In genomic region chr7:18364403-18364795, GRCh38 we compare ENCODE assay signal across 29 cellular contexts.
"Had no signal": no experiment of that assay in that cellular context is flagged by ENCODE, and none has a peak within 500 bp of the region (broad histone marks: within the 10 kb centered on the region; RNA-seq: fewer than 3 reads in every experiment).

No MANE protein-coding gene starts in this region.

- H3K4me3 Mint-ChIP-seq: immature natural killer cell; memory B cell; mesothelial cell of epicardium; naive B cell; natural killer cell treated with Interleukin-12 subunit alpha and Interleukin-12 subunit beta and Interleukin-15 and Interleukin-18, amount 100 ng/mL, for 72 hours; neural crest cell; stimulated activated effector memory CD8-positive, alpha-beta T cell treated with anti-CD3 and anti-CD28 coated beads, Interleukin-12 subunit alpha, Interleukin-12 subunit beta, amount 100 ng/mL, for 72 hours had no signal

- H3K27ac Mint-ChIP-seq: immature natural killer cell; memory B cell; mesothelial cell of epicardium; natural killer cell treated with Interleukin-12 subunit alpha and Interleukin-12 subunit beta and Interleukin-15 and Interleukin-18, amount 100 ng/mL, for 72 hours; progenitor cell of endocrine pancreas; stimulated activated effector memory CD8-positive, alpha-beta T cell treated with anti-CD3 and anti-CD28 coated beads, Interleukin-12 subunit alpha, Interleukin-12 subunit beta, amount 100 ng/mL, for 72 hours had no signal

- H3K4me1 Mint-ChIP-seq: immature natural killer cell; neural crest cell; stimulated activated effector memory CD8-positive, alpha-beta T cell treated with anti-CD3 and anti-CD28 coated beads, Interleukin-12 subunit alpha, Interleukin-12 subunit beta, amount 100 ng/mL, for 72 hours had no signal

- H3K79me2 ChIP-seq: parathyroid adenoma had no signal

- H3K9me3 ChIP-seq: esophagus muscularis mucosa, gastroesophageal sphincter, heart right ventricle, lower lobe of right lung, mucosa of descending colon, right lobe of liver, stomach, thyroid gland, vagina had no signal

- DNase-seq: dermis blood vessel endothelial cell; effector memory CD4-positive, alpha-beta T cell; foreskin keratinocyte; heart right ventricle; hypothalamus; immature natural killer cell; left ventricle myocardium superior; lower lobe of right lung; mucosa of descending colon; naive B cell; right lobe of liver; small intestine; stimulated activated CD4-positive, alpha-beta T cell treated with anti-CD3 and anti-CD28 coated beads, Interleukin-12 subunit alpha, Interleukin-12 subunit beta, amount 100 ng/mL, for 4 hours; stimulated activated CD4-positive, alpha-beta T cell treated with anti-CD3 and anti-CD28 coated beads, Interleukin-1b, Interleukin-23, amount 100 ng/mL, for 48 hours; stimulated activated CD4-positive, alpha-beta T cell treated with anti-CD3 and anti-CD28 coated beads, Interleukin-4, amount 100 ng/mL, for 1 hour; stimulated activated naive CD4-positive, alpha-beta T cell treated with Interleukin-2 at 50 U/mL for 16 hours; stomach; thyroid gland had no signal

- H3K9ac ChIP-seq: parathyroid adenoma had no signal

- H3K4me3 ChIP-seq: coronary artery, esophagus muscularis mucosa, gastroesophageal sphincter, heart right ventricle, lower lobe of right lung, mucosa of descending colon, right lobe of liver, stomach, thyroid gland, vagina had no signal

- H3K4me1 ChIP-seq: esophagus muscularis mucosa, foreskin keratinocyte, gastroesophageal sphincter, heart right ventricle, lower lobe of right lung, parathyroid adenoma, right lobe of liver, stomach, thyroid gland, vagina had no signal

- ATAC-seq: foreskin keratinocyte; gastroesophageal sphincter; heart right ventricle; left ventricle myocardium superior; lower lobe of right lung; mucosa of descending colon; natural killer cell treated with Interleukin-12 subunit alpha and Interleukin-12 subunit beta and Interleukin-15 and Interleukin-18, amount 100 ng/mL, for 72 hours; right lobe of liver; stimulated activated effector memory CD8-positive, alpha-beta T cell treated with anti-CD3 and anti-CD28 coated beads, Interleukin-12 subunit alpha, Interleukin-12 subunit beta, amount 100 ng/mL, for 72 hours had no signal

- H3K27me3 ChIP-seq: esophagus muscularis mucosa, foreskin keratinocyte, gastroesophageal sphincter, heart right ventricle, right lobe of liver, stomach, thyroid gland, vagina had no signal

- H2AFZ ChIP-seq: parathyroid adenoma had no signal

- H3K9me3 Mint-ChIP-seq: immature natural killer cell; memory B cell; naive B cell; natural killer cell treated with Interleukin-12 subunit alpha and Interleukin-12 subunit beta and Interleukin-15 and Interleukin-18, amount 100 ng/mL, for 72 hours; neural crest cell; stimulated activated effector memory CD8-positive, alpha-beta T cell treated with anti-CD3 and anti-CD28 coated beads, Interleukin-12 subunit alpha, Interleukin-12 subunit beta, amount 100 ng/mL, for 72 hours had no signal

- H3K36me3 ChIP-seq: esophagus muscularis mucosa, gastroesophageal sphincter, heart right ventricle, lower lobe of right lung, right lobe of liver, stomach, thyroid gland, vagina had no signal

- H3K36me3 Mint-ChIP-seq: immature natural killer cell; memory B cell; mesothelial cell of epicardium; natural killer cell treated with Interleukin-12 subunit alpha and Interleukin-12 subunit beta and Interleukin-15 and Interleukin-18, amount 100 ng/mL, for 72 hours; stimulated activated effector memory CD8-positive, alpha-beta T cell treated with anti-CD3 and anti-CD28 coated beads, Interleukin-12 subunit alpha, Interleukin-12 subunit beta, amount 100 ng/mL, for 72 hours had no signal

- H3K27me3 Mint-ChIP-seq: memory B cell; naive B cell; natural killer cell treated with Interleukin-12 subunit alpha and Interleukin-12 subunit beta and Interleukin-15 and Interleukin-18, amount 100 ng/mL, for 72 hours; progenitor cell of endocrine pancreas had no signal

- H3K27ac ChIP-seq: coronary artery, esophagus muscularis mucosa, foreskin keratinocyte, gastroesophageal sphincter, heart right ventricle, lower lobe of right lung, parathyroid adenoma, right lobe of liver, stomach, thyroid gland, vagina had no signal
